Comparison of ENCODE assay signal across 1 cellular context in genomic region chr12:6492838-6493579, GRCh38.
TF ChIP-seq lines count a peak whose summit lies in the region.

Gene MRPL51 (minus strand): TSS chr12:6493262. CDS start chr12:6493136, 126 bp downstream.

TF ChIP-seq in K562, 482 proteins besides CTCF, POLR2A, EP300 and RAD21 (continued from another document and continues in another):
- TF ChIP-seq CTCFL (IDR thresholded peaks at IDR 0.05; ENCODE audit: borderline replicate concordance, insufficient read depth, low read depth, low read length, poor library complexity, severe bottlenecking) (no peak), BACH1 (tag; IDR thresholded peaks at IDR 0.05) (no peak), NFE2L1 (tag; IDR thresholded peaks at IDR 0.05; ENCODE audit: borderline replicate concordance, low read depth) (no peak), CEBPB (tag; IDR thresholded peaks at IDR 0.05) (no peak), ARNT (IDR thresholded peaks at IDR 0.05) (0 out of 4 replicates have a peak, but pooled peaks of 1 of the 2 experiments have one; percentile 46), IRF9 (tag; IDR thresholded peaks at IDR 0.05) (no peak), BCL6 (CRISPR knock-in tag; IDR thresholded peaks at IDR 0.05) (no peak), ZNF124 (CRISPR knock-in tag; IDR thresholded peaks at IDR 0.05) (no peak), HEY1 (CRISPR knock-in tag; IDR thresholded peaks at IDR 0.05; ENCODE audit: borderline replicate concordance) (no peak), MTA3 (IDR thresholded peaks at IDR 0.05; ENCODE audit: borderline replicate concordance) (no peak), NEUROD1 (IDR thresholded peaks at IDR 0.05; ENCODE audit: borderline replicate concordance, low read depth, low read length, partially characterized antibody) (no peak), ZFP36 (IDR thresholded peaks at IDR 0.05; ENCODE audit: low read depth, low read length, partially characterized antibody) (no peak), ZNF165 (CRISPR knock-in tag; IDR thresholded peaks at IDR 0.05; ENCODE audit: borderline replicate concordance) (no peak), GATAD2A (IDR thresholded peaks at IDR 0.05) (no peak), ZKSCAN1 (IDR thresholded peaks at IDR 0.05; ENCODE audit: low read depth, low read length) (no peak), NFATC3 (IDR thresholded peaks at IDR 0.05) (no peak), ZNF780A (CRISPR knock-in tag; IDR thresholded peaks at IDR 0.05) (no peak), KDM5B (IDR thresholded peaks at IDR 0.05; ENCODE audit: insufficient replicate concordance, low read depth, low read length) (peak; percentile 69), EWSR1 (IDR thresholded peaks at IDR 0.05; ENCODE audit: borderline replicate concordance, low read depth, partially characterized antibody) (no peak), RNF219 (CRISPR knock-in tag; IDR thresholded peaks at IDR 0.05) (no peak), NR4A1 (CRISPR knock-in tag; IDR thresholded peaks at IDR 0.05) (no peak), NR4A1 (tag; IDR thresholded peaks at IDR 0.05) (no peak), MCM2 (IDR thresholded peaks at IDR 0.05; ENCODE audit: low read depth) (no peak), ZKSCAN8 (CRISPR knock-in tag; IDR thresholded peaks at IDR 0.05) (no peak), BCOR (IDR thresholded peaks at IDR 0.05) (no peak), ZBTB7A (IDR thresholded peaks at IDR 0.05; ENCODE audit: borderline replicate concordance, control insufficient read depth, low read depth, low read length) (peak; percentile 45; the same call in 1 of the 2 replicates), SIX5 (IDR thresholded peaks at IDR 0.05; ENCODE audit: borderline replicate concordance in 1 of 2, insufficient read depth in 1 of 2, low read depth in 1 of 2, low read length in 2 of 2) (no peak), ZNF764 (CRISPR knock-in tag; IDR thresholded peaks at IDR 0.05; ENCODE audit: low read depth) (no peak), HLTF (IDR thresholded peaks at IDR 0.05) (no peak), DLX4 (CRISPR knock-in tag; IDR thresholded peaks at IDR 0.05) (no peak), MEIS2 (IDR thresholded peaks at IDR 0.05; ENCODE audit: partially characterized antibody) (peak; percentile 21), SRSF9 (IDR thresholded peaks at IDR 0.05; ENCODE audit: borderline replicate concordance, low read depth, low read length) (no peak), RBBP5 (IDR thresholded peaks at IDR 0.05; ENCODE audit: borderline replicate concordance, insufficient read depth, low read length, poor library complexity, severe bottlenecking) (peak; percentile 1), HMGXB4 (CRISPR knock-in tag; IDR thresholded peaks at IDR 0.05) (no peak), RBM14 (IDR thresholded peaks at IDR 0.05; ENCODE audit: borderline replicate concordance, insufficient read depth, low read depth, low read length) (no peak), TBP (optimal IDR thresholded peaks at IDR 0.05; ENCODE audit: low read depth, low read length) (peak; percentile 63)
- TF ChIP-seq, protein P1, sequence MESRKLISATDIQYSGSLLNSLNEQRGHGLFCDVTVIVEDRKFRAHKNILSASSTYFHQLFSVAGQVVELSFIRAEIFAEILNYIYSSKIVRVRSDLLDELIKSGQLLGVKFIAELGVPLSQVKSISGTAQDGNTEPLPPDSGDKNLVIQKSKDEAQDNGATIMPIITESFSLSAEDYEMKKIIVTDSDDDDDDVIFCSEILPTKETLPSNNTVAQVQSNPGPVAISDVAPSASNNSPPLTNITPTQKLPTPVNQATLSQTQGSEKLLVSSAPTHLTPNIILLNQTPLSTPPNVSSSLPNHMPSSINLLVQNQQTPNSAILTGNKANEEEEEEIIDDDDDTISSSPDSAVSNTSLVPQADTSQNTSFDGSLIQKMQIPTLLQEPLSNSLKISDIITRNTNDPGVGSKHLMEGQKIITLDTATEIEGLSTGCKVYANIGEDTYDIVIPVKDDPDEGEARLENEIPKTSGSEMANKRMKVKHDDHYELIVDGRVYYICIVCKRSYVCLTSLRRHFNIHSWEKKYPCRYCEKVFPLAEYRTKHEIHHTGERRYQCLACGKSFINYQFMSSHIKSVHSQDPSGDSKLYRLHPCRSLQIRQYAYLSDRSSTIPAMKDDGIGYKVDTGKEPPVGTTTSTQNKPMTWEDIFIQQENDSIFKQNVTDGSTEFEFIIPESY (CRISPR knock-in tag; IDR thresholded peaks at IDR 0.05): no peak
- TF ChIP-seq, protein P2, sequence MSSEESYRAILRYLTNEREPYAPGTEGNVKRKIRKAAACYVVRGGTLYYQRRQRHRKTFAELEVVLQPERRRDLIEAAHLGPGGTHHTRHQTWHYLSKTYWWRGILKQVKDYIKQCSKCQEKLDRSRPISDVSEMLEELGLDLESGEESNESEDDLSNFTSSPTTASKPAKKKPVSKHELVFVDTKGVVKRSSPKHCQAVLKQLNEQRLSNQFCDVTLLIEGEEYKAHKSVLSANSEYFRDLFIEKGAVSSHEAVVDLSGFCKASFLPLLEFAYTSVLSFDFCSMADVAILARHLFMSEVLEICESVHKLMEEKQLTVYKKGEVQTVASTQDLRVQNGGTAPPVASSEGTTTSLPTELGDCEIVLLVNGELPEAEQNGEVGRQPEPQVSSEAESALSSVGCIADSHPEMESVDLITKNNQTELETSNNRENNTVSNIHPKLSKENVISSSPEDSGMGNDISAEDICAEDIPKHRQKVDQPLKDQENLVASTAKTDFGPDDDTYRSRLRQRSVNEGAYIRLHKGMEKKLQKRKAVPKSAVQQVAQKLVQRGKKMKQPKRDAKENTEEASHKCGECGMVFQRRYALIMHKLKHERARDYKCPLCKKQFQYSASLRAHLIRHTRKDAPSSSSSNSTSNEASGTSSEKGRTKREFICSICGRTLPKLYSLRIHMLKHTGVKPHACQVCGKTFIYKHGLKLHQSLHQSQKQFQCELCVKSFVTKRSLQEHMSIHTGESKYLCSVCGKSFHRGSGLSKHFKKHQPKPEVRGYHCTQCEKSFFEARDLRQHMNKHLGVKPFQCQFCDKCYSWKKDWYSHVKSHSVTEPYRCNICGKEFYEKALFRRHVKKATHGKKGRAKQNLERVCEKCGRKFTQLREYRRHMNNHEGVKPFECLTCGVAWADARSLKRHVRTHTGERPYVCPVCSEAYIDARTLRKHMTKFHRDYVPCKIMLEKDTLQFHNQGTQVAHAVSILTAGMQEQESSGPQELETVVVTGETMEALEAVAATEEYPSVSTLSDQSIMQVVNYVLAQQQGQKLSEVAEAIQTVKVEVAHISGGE (CRISPR knock-in tag; IDR thresholded peaks at IDR 0.05): peak; percentile 89 to 98 (median 97)
- TF ChIP-seq, protein P3, sequence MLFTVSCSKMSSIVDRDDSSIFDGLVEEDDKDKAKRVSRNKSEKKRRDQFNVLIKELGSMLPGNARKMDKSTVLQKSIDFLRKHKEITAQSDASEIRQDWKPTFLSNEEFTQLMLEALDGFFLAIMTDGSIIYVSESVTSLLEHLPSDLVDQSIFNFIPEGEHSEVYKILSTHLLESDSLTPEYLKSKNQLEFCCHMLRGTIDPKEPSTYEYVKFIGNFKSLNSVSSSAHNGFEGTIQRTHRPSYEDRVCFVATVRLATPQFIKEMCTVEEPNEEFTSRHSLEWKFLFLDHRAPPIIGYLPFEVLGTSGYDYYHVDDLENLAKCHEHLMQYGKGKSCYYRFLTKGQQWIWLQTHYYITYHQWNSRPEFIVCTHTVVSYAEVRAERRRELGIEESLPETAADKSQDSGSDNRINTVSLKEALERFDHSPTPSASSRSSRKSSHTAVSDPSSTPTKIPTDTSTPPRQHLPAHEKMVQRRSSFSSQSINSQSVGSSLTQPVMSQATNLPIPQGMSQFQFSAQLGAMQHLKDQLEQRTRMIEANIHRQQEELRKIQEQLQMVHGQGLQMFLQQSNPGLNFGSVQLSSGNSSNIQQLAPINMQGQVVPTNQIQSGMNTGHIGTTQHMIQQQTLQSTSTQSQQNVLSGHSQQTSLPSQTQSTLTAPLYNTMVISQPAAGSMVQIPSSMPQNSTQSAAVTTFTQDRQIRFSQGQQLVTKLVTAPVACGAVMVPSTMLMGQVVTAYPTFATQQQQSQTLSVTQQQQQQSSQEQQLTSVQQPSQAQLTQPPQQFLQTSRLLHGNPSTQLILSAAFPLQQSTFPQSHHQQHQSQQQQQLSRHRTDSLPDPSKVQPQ (CRISPR knock-in tag; IDR thresholded peaks at IDR 0.05; ENCODE audit: borderline replicate concordance): no peak
- TF ChIP-seq, protein P4, sequence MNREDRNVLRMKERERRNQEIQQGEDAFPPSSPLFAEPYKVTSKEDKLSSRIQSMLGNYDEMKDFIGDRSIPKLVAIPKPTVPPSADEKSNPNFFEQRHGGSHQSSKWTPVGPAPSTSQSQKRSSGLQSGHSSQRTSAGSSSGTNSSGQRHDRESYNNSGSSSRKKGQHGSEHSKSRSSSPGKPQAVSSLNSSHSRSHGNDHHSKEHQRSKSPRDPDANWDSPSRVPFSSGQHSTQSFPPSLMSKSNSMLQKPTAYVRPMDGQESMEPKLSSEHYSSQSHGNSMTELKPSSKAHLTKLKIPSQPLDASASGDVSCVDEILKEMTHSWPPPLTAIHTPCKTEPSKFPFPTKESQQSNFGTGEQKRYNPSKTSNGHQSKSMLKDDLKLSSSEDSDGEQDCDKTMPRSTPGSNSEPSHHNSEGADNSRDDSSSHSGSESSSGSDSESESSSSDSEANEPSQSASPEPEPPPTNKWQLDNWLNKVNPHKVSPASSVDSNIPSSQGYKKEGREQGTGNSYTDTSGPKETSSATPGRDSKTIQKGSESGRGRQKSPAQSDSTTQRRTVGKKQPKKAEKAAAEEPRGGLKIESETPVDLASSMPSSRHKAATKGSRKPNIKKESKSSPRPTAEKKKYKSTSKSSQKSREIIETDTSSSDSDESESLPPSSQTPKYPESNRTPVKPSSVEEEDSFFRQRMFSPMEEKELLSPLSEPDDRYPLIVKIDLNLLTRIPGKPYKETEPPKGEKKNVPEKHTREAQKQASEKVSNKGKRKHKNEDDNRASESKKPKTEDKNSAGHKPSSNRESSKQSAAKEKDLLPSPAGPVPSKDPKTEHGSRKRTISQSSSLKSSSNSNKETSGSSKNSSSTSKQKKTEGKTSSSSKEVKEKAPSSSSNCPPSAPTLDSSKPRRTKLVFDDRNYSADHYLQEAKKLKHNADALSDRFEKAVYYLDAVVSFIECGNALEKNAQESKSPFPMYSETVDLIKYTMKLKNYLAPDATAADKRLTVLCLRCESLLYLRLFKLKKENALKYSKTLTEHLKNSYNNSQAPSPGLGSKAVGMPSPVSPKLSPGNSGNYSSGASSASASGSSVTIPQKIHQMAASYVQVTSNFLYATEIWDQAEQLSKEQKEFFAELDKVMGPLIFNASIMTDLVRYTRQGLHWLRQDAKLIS (CRISPR knock-in tag; IDR thresholded peaks at IDR 0.05): 0 out of 2 replicates have a peak, but pooled peaks have one; percentile 48
- TF ChIP-seq, protein P5, sequence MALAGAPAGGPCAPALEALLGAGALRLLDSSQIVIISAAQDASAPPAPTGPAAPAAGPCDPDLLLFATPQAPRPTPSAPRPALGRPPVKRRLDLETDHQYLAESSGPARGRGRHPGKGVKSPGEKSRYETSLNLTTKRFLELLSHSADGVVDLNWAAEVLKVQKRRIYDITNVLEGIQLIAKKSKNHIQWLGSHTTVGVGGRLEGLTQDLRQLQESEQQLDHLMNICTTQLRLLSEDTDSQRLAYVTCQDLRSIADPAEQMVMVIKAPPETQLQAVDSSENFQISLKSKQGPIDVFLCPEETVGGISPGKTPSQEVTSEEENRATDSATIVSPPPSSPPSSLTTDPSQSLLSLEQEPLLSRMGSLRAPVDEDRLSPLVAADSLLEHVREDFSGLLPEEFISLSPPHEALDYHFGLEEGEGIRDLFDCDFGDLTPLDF (CRISPR knock-in tag; IDR thresholded peaks at IDR 0.05): no peak
